8 cellular contexts compared by ENCODE assay signal in genomic region chr20:57392512-57393271, GRCh38. TPM values are rescaled to one million over a fixed set of nuclear protein-coding genes. Genes with fewer than 3 reads are reported as not detected.
A peak's percentile ranks its signal among the peaks of the same experiment; 100 is the strongest.
DNase-seq lines count a peak whose midpoint lies in the region; ATAC-seq, FAIRE-seq and TF ChIP-seq lines count a peak whose summit lies in the region.

No MANE protein-coding gene starts in this region.

- peak overlapping the region; percentile 100 for H3K27ac Mint-ChIP-seq in T-helper 17 cell

- peaks cover 2% of the 10 kb centered on the region for H3K36me3 Mint-ChIP-seq in T-helper 17 cell (ENCODE audit: low read depth)

- in situ Hi-C loops in astrocyte of the cerebellum (cut with HindIII; ENCODE audit: low sequenced_read_pairs), result no loop called here

- peak; percentile 12 for DNase-seq in NCI-H748 (lab: John Stamatoyannopoulos, UW; ENCODE audit: unreplicated experiment)
- no peak for DNase-seq in NCI-H748 treated with DMSO at 0.1 percent for 48 hours (lab: John Stamatoyannopoulos, UW)
- DNase-seq in T-helper 17 cell, result peak; percentile 67 to 81 (median 80)
- DNase-seq in astrocyte of the cerebellum (ENCODE audit: low read depth), result no peak
- DNase-seq in left colon, result peak; percentile 69 to 74
- DNase-seq in stimulated activated CD4-positive, alpha-beta T cell treated with anti-CD3 and anti-CD28 coated beads, TNF-alpha, amount 100 ng/mL, for 4 hours (ENCODE audit: low read depth in 3 of 3), result peak in 2 of 3 experiments; percentile 36 to 44
- no peak for DNase-seq in RCC 7860 (ENCODE audit: low spot score)

- ATAC-seq in T-helper 17 cell (peak; percentile 71), left colon (peak; percentile 12), GM21717 (IDR thresholded peaks at IDR 0.05; ENCODE audit: unreplicated experiment) (no peak)

- H3K27me3 Mint-ChIP-seq in T-helper 17 cell, result no peaks in the 10 kb centered on the region

- peak overlapping the region; percentile 96 for H3K4me3 Mint-ChIP-seq in T-helper 17 cell

- no peaks in the 10 kb centered on the region for H3K9me3 ChIP-seq in T-helper 17 cell (ENCODE audit: control insufficient read depth, low read length, poor library complexity, severe bottlenecking)

- no peak for TF ChIP-seq CTCF in astrocyte of the cerebellum (IDR thresholded peaks at IDR 0.05; ENCODE audit: low read depth, low read length, missing control alignments)

- no peak for FAIRE-seq in RCC 7860 (lab: Jason Lieb, UNC)

- peak overlapping the region; percentile 59 for H3K4me3 ChIP-seq in astrocyte of the cerebellum (ENCODE audit: low read depth, low read length)

- intact Hi-C loops in left colon (cut with DNase I, micrococcal nuclease), result no loop called here

- peaks cover 38% of the 10 kb centered on the region for H3K4me1 Mint-ChIP-seq in T-helper 17 cell

RNA-seq across cellular contexts. Expression of gene RBM38, which starts 1.5 kb away (rescaled TPM):
- 100 to 1,000 TPM; 176 to 257 TPM for total RNA-seq in T-helper 17 cell
- 10 to 100 TPM; 26.9 to 44.8 TPM for total RNA-seq in left colon

RNA-seq across cellular contexts. Expression of gene RAE1, which starts 41.6 kb away (rescaled TPM):
- total RNA-seq in T-helper 17 cell (10 to 100 TPM; 40.5 to 40.6 TPM), left colon (10 to 100 TPM; 16.0 to 17.2 TPM)

Comparison
In these comparisons a context has a peak if more than half of its experiments do, and no peak if none do; other contexts are left out.
1. DNase-seq: peak in NCI-H748 (single experiment), T-helper 17 cell (3 of 3), left colon (2 of 2) and stimulated activated CD4-positive, alpha-beta T cell treated with anti-CD3 and anti-CD28 coated beads, TNF-alpha, amount 100 ng/mL, for 4 hours (2 of 3); none in NCI-H748 treated with DMSO at 0.1 percent for 48 hours (single experiment), astrocyte of the cerebellum (single experiment) and RCC 7860 (single experiment).